ENCODE assay signal across 11 cellular contexts in genomic region chr12:63916561-63917476, GRCh38.
DNase-seq lines count a peak whose midpoint lies in the region; ATAC-seq and TF ChIP-seq lines count a peak whose summit lies in the region.
"Had no signal": no experiment of that assay in that cellular context is flagged by ENCODE, and none has a peak within 500 bp of the region (broad histone marks: within the 10 kb centered on the region; RNA-seq: fewer than 3 reads in every experiment).

No MANE protein-coding gene starts in this region.

- H3K9me3 ChIP-seq in WERI-Rb-1 (ENCODE audit: severe bottlenecking): no peaks in the 10 kb centered on the region

- H3K4me3 ChIP-seq in astrocyte of the spinal cord (ENCODE audit: low read depth, low read length) (no peak overlapping the region), WERI-Rb-1 (ENCODE audit: low read depth, low read length) (no peak overlapping the region)

- H3K9me3 Mint-ChIP-seq in activated T-cell treated with anti-CD3 and anti-CD28 coated beads, Interleukin-2, amount 50 U/mL, for 24 hours: no peaks in the 10 kb centered on the region
- H3K9me3 Mint-ChIP-seq: activated naive CD8-positive, alpha-beta T cell treated with anti-CD3 and anti-CD28 coated beads, Interleukin-2, amount 10 ng/mL, durations not matched to agents 7 days and 5 days had no signal

- H3K4me3 Mint-ChIP-seq in activated T-cell treated with anti-CD3 and anti-CD28 coated beads, Interleukin-2, amount 50 U/mL, for 24 hours: no peak overlapping the region
- H3K4me3 Mint-ChIP-seq: activated naive CD8-positive, alpha-beta T cell treated with anti-CD3 and anti-CD28 coated beads, Interleukin-2, amount 10 ng/mL, durations not matched to agents 7 days and 5 days had no signal

- H3K27ac ChIP-seq in WERI-Rb-1: no peak overlapping the region

- in situ Hi-C loops in KBM-7 (cut with MboI; ENCODE audit: low pct_unique_long_range_greater_than_20kb, low sequenced_read_pairs) (no loop called here), astrocyte of the spinal cord (cut with HindIII; ENCODE audit: low sequenced_read_pairs) (no loop called here)

- H3K4me1 Mint-ChIP-seq in activated T-cell treated with anti-CD3 and anti-CD28 coated beads, Interleukin-2, amount 50 U/mL, for 24 hours (ENCODE audit: low read depth): no peaks in the 10 kb centered on the region
- H3K4me1 Mint-ChIP-seq: activated naive CD8-positive, alpha-beta T cell treated with anti-CD3 and anti-CD28 coated beads, Interleukin-2, amount 10 ng/mL, durations not matched to agents 7 days and 5 days had no signal

- no peaks in the 10 kb centered on the region for H3K36me3 Mint-ChIP-seq in activated T-cell treated with anti-CD3 and anti-CD28 coated beads, Interleukin-2, amount 50 U/mL, for 24 hours (ENCODE audit: low read depth)
- H3K36me3 Mint-ChIP-seq: activated naive CD8-positive, alpha-beta T cell treated with anti-CD3 and anti-CD28 coated beads, Interleukin-2, amount 10 ng/mL, durations not matched to agents 7 days and 5 days had no signal

- DNase-seq in A172 (ENCODE audit: low spot score) (peak; percentile 35), KBM-7 (peak; percentile 49), astrocyte of the spinal cord (ENCODE audit: low read depth, low spot score) (peak; percentile 58), kidney tubule cell (ENCODE audit: low spot score) (peak; percentile 49), NCI-H187 (lab: John Stamatoyannopoulos, UW) (no peak), WERI-Rb-1 (no peak)
- DNase-seq in activated T-cell treated with anti-CD3 and anti-CD28 coated beads, Interleukin-2, amount 50 U/mL, for 24 hours: no peak
- DNase-seq: activated naive CD8-positive, alpha-beta T cell treated with anti-CD3 and anti-CD28 coated beads, Interleukin-2, amount 10 ng/mL, durations not matched to agents 7 days and 5 days; stimulated activated CD4-positive, alpha-beta T cell treated with anti-CD3 and anti-CD28 coated beads, Interleukin-2, amount 100 ng/mL, for 24 hours had no signal

- no peak for ATAC-seq in GM18502 (IDR thresholded peaks at IDR 0.05; ENCODE audit: poor library complexity, unreplicated experiment)
- ATAC-seq: activated CD4-positive, CD25-positive, alpha-beta regulatory T cell treated with anti-CD3 and anti-CD28 coated beads, Interleukin-2, amount 50 U/mL, for 24 hours had no signal

- H3K36me3 ChIP-seq in WERI-Rb-1: no peaks in the 10 kb centered on the region

- TF ChIP-seq CTCF in astrocyte of the spinal cord (IDR thresholded peaks at IDR 0.05; ENCODE audit: low read depth, low read length) (no peak), WERI-Rb-1 (IDR thresholded peaks at IDR 0.05; ENCODE audit: low read depth, low read length) (no peak)

- no peaks in the 10 kb centered on the region for H3K27me3 ChIP-seq in WERI-Rb-1 (ENCODE audit: insufficient read depth, low read depth, severe bottlenecking)

- H3K27ac Mint-ChIP-seq in activated T-cell treated with anti-CD3 and anti-CD28 coated beads, Interleukin-2, amount 50 U/mL, for 24 hours: no peak overlapping the region
- H3K27ac Mint-ChIP-seq: activated naive CD8-positive, alpha-beta T cell treated with anti-CD3 and anti-CD28 coated beads, Interleukin-2, amount 10 ng/mL, durations not matched to agents 7 days and 5 days had no signal

- no peaks in the 10 kb centered on the region for H3K27me3 Mint-ChIP-seq in activated T-cell treated with anti-CD3 and anti-CD28 coated beads, Interleukin-2, amount 50 U/mL, for 24 hours
- H3K27me3 Mint-ChIP-seq: activated naive CD8-positive, alpha-beta T cell treated with anti-CD3 and anti-CD28 coated beads, Interleukin-2, amount 10 ng/mL, durations not matched to agents 7 days and 5 days had no signal

Comparison
In these comparisons a context has a peak if more than half of its experiments do, and no peak if none do; other contexts are left out.
1. DNase-seq: peak in A172 (single experiment), KBM-7 (single experiment), astrocyte of the spinal cord (single experiment) and kidney tubule cell (single experiment); none in activated T-cell treated with anti-CD3 and anti-CD28 coated beads, Interleukin-2, amount 50 U/mL, for 24 hours (single experiment), NCI-H187 (0 of 2) and WERI-Rb-1 (single experiment).